ENCODE assay signal across 1 cellular context in genomic region chr1:27321813-27322568, GRCh38.
TF ChIP-seq lines count a peak whose summit lies in the region.

Gene TMEM222 (plus strand): TSS chr1:27322163. CDS start chr1:27322198, 35 bp downstream.

TF ChIP-seq in HepG2, 621 proteins besides CTCF, POLR2A, EP300 and RAD21 (continued from another document and continues in another):
- no peak for TF ChIP-seq ZNF598 (CRISPR knock-in tag; IDR thresholded peaks at IDR 0.05; ENCODE audit: borderline replicate concordance)
- peak; percentile 98 for TF ChIP-seq GATAD1 (CRISPR knock-in tag; IDR thresholded peaks at IDR 0.05)
- peak; percentile 75; the same call in 1 of the 2 replicates for TF ChIP-seq ZNF225 (CRISPR knock-in tag; IDR thresholded peaks at IDR 0.05)
- TF ChIP-seq SRY (CRISPR knock-in tag; IDR thresholded peaks at IDR 0.05) = peak; percentile 38; the same call in 1 of the 2 replicates
- no peak for TF ChIP-seq SCMH1 (CRISPR knock-in tag; IDR thresholded peaks at IDR 0.05; ENCODE audit: borderline replicate concordance)
- peak; percentile 29; the same call in 1 of the 2 replicates for TF ChIP-seq SIX4 (CRISPR knock-in tag; IDR thresholded peaks at IDR 0.05)
- TF ChIP-seq ATF5 (CRISPR knock-in tag; IDR thresholded peaks at IDR 0.05; ENCODE audit: low read depth) = no peak
- peak; percentile 98 for TF ChIP-seq ELF1 (CRISPR knock-in tag; IDR thresholded peaks at IDR 0.05)
- peak; percentile 52; the same call in 1 of the 2 replicates for TF ChIP-seq HIC2 (CRISPR knock-in tag; IDR thresholded peaks at IDR 0.05; ENCODE audit: low read depth)
- TF ChIP-seq ZNF766 (CRISPR knock-in tag; IDR thresholded peaks at IDR 0.05; ENCODE audit: borderline replicate concordance) = 0 out of 2 replicates have a peak, but pooled peaks have one; percentile 70
- TF ChIP-seq TFDP1 (CRISPR knock-in tag; IDR thresholded peaks at IDR 0.05; ENCODE audit: borderline replicate concordance) = peak; percentile 87
- TF ChIP-seq MYC (CRISPR knock-in tag; IDR thresholded peaks at IDR 0.05; ENCODE audit: borderline replicate concordance) = peak; percentile 89; the same call in 1 of the 2 replicates
- TF ChIP-seq ZNF180 (CRISPR knock-in tag; IDR thresholded peaks at IDR 0.05; ENCODE audit: borderline replicate concordance, low read depth) = no peak
- TF ChIP-seq KAT7 (CRISPR knock-in tag; IDR thresholded peaks at IDR 0.05; ENCODE audit: borderline replicate concordance) = peak; percentile 98
- TF ChIP-seq ZNF326 (CRISPR knock-in tag; IDR thresholded peaks at IDR 0.05; ENCODE audit: borderline replicate concordance) = no peak
- peak; percentile 91 for TF ChIP-seq ZNF441 (CRISPR knock-in tag; IDR thresholded peaks at IDR 0.05; ENCODE audit: borderline replicate concordance)
- TF ChIP-seq ARID4A (CRISPR knock-in tag; IDR thresholded peaks at IDR 0.05; ENCODE audit: borderline replicate concordance) = peak; percentile 95
- no peak for TF ChIP-seq ZNF562 (CRISPR knock-in tag; IDR thresholded peaks at IDR 0.05; ENCODE audit: borderline replicate concordance)
- 0 out of 2 replicates have a peak, but pooled peaks have one; percentile 12 for TF ChIP-seq NPAS2 (CRISPR knock-in tag; IDR thresholded peaks at IDR 0.05; ENCODE audit: borderline replicate concordance)
- peak; percentile 72 for TF ChIP-seq ZNF777 (CRISPR knock-in tag; IDR thresholded peaks at IDR 0.05)
- TF ChIP-seq ELF3 (CRISPR knock-in tag; IDR thresholded peaks at IDR 0.05) = peak; percentile 96
- peak; percentile 79; the same call in 2 of the 3 replicates for TF ChIP-seq MXI1 (IDR thresholded peaks at IDR 0.05; ENCODE audit: borderline replicate concordance, low read depth, low read length)
- no peak for TF ChIP-seq GTF2F1 (IDR thresholded peaks at IDR 0.05; ENCODE audit: low read length)
- TF ChIP-seq GPBP1L1 (CRISPR knock-in tag; IDR thresholded peaks at IDR 0.05) = no peak
- TF ChIP-seq HNRNPLL (IDR thresholded peaks at IDR 0.05; ENCODE audit: low read depth, low read length, poor library complexity, severe bottlenecking) = peak; percentile 86
- peak; percentile 79; the same call in 1 of the 2 replicates for TF ChIP-seq ISL2 (CRISPR knock-in tag; IDR thresholded peaks at IDR 0.05)
- TF ChIP-seq ZNF790 (CRISPR knock-in tag; IDR thresholded peaks at IDR 0.05; ENCODE audit: borderline replicate concordance) = peak; percentile 85
- peak; percentile 83 for TF ChIP-seq ZNF124 (CRISPR knock-in tag; IDR thresholded peaks at IDR 0.05)
- no peak for TF ChIP-seq ZBED4 (CRISPR knock-in tag; IDR thresholded peaks at IDR 0.05; ENCODE audit: borderline replicate concordance)
- peak; percentile 39; the same call in 1 of the 2 replicates for TF ChIP-seq BRF2 (CRISPR knock-in tag; IDR thresholded peaks at IDR 0.05)
- TF ChIP-seq ZNF660 (CRISPR knock-in tag; IDR thresholded peaks at IDR 0.05; ENCODE audit: borderline replicate concordance, low read depth) = 0 out of 2 replicates have a peak, but pooled peaks have one; percentile 67
- no peak for TF ChIP-seq SMAD9 (CRISPR knock-in tag; IDR thresholded peaks at IDR 0.05)
- TF ChIP-seq HMGA1 (CRISPR knock-in tag; conservative IDR thresholded peaks at IDR 0.05) = no peak
- 0 out of 2 replicates have a peak, but pooled peaks have one; percentile 76 for TF ChIP-seq KLF9 (CRISPR knock-in tag; IDR thresholded peaks at IDR 0.05; ENCODE audit: low read depth)
- TF ChIP-seq ZNF510 (CRISPR knock-in tag; IDR thresholded peaks at IDR 0.05; ENCODE audit: low read depth) = no peak
- no peak for TF ChIP-seq ZNF33B (CRISPR knock-in tag; IDR thresholded peaks at IDR 0.05)
- no peak for TF ChIP-seq HOXA7 (CRISPR knock-in tag; IDR thresholded peaks at IDR 0.05)
- TF ChIP-seq EHMT2 (IDR thresholded peaks at IDR 0.05; ENCODE audit: borderline replicate concordance, low read depth, low read length) = peak; percentile 40; the same call in 1 of the 2 replicates
- peak; percentile 91 for TF ChIP-seq KDM5A (IDR thresholded peaks at IDR 0.05; ENCODE audit: borderline replicate concordance, low read length)
- peak; percentile 13 for TF ChIP-seq HMG20B (CRISPR knock-in tag; conservative IDR thresholded peaks at IDR 0.05)
- TF ChIP-seq ZNF543 (CRISPR knock-in tag; IDR thresholded peaks at IDR 0.05) = no peak; the same call in 1 of the 2 replicates
- TF ChIP-seq SNAPC4 (CRISPR knock-in tag; IDR thresholded peaks at IDR 0.05) = peak; percentile 70; the same call in 1 of the 2 replicates
- no peak for TF ChIP-seq ZNF251 (CRISPR knock-in tag; IDR thresholded peaks at IDR 0.05)
- peak; percentile 88 for TF ChIP-seq MEF2D (CRISPR knock-in tag; IDR thresholded peaks at IDR 0.05)
- TF ChIP-seq ZNF431 (CRISPR knock-in tag; IDR thresholded peaks at IDR 0.05; ENCODE audit: borderline replicate concordance, low read depth) = no peak
